Comparison of ENCODE assay signal across 7 cellular contexts in the genomic region with DNA sequence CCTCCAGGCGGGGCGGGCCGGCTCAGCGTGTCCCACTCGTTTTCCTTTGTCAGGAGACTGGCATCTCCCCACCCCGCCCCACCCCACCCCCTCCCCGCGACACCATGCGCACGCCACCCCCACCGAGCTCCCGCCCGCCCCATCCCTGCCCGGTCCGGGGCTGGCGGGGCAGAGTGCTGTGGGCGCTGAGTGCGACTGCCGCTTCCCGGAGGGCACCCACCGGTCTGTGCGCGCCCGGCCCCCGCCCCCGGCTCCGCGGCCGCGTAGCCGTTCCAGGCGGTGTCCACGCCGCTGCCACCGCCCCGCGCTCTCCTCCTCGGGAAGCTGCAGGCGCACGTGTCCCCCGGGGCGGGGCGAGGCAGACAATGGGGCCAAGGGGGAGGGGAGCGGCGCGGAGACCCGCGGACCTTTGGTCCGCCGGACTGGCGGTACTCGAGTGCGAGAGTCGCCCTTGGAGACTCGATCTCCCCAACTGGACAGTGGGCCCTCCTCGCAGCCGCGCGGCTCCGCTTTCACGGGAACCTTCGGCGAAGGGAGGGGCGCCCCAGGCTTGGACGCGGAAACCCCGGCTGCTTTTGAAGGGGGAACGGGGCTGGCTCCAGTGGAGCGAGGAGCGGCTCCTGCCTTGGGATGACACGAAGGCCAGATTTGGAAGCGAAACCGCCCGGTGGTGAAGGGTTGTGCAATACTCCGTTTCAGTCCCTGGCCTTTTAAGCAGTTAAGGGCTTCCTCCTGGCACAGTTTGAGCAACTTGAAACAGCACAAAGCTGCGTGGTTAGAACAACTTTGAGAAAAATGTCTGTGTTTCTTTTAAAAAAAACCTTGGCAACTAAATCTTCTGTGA. TPM values are rescaled to one million over a fixed set of nuclear protein-coding genes. Genes with fewer than 3 reads are reported as not detected.
DNase-seq lines count a peak whose midpoint lies in the region; ATAC-seq and TF ChIP-seq lines count a peak whose summit lies in the region.

No MANE protein-coding gene starts in this region.

- TF ChIP-seq POLR2A in GM18505 (IDR thresholded peaks at IDR 0.05; ENCODE audit: borderline replicate concordance, extremely low read depth, insufficient read depth, insufficient read length) = peak; percentile 73

- DNase-seq in NCI-H1694 (lab: John Stamatoyannopoulos, UW) (peak; percentile 63), T-helper 17 cell (peak; percentile 39 to 65 (median 62)), astrocyte of the spinal cord (ENCODE audit: low read depth, low spot score) (peak; percentile 94), iPS DF 19.7 (ENCODE audit: low read depth, low spot score) (peak; percentile 33), sciatic nerve (ENCODE audit: low spot score) (peak; percentile 91)

- no peak for TF ChIP-seq CTCF in astrocyte of the spinal cord (IDR thresholded peaks at IDR 0.05; ENCODE audit: low read depth, low read length)

- H3K4me3 ChIP-seq in astrocyte of the spinal cord (ENCODE audit: low read depth, low read length) = peak overlapping the region; percentile 56

- no peaks in the 10 kb centered on the region for H3K27me3 Mint-ChIP-seq in T-helper 17 cell

- H3K27ac Mint-ChIP-seq in T-helper 17 cell = peak overlapping the region; percentile 97

- H3K4me1 Mint-ChIP-seq in T-helper 17 cell = peaks cover 37% of the 10 kb centered on the region

- peak overlapping the region; percentile 100 for H3K4me3 Mint-ChIP-seq in T-helper 17 cell

- intact Hi-C loops in sciatic nerve (cut with DNase I) = loop anchor here (5.0 kb wide), 1 partner anchor 34 kb away; no protein-coding TSS in a partner anchor

- ATAC-seq in GM18505 (IDR thresholded peaks at IDR 0.05; ENCODE audit: unreplicated experiment) (peak; percentile 49), HG02938 (IDR thresholded peaks at IDR 0.05; ENCODE audit: unreplicated experiment) (peak; percentile 53), T-helper 17 cell (peak; percentile 32), sciatic nerve (peak; percentile 80)

- in situ Hi-C loops in astrocyte of the spinal cord (cut with HindIII; ENCODE audit: low sequenced_read_pairs) = no loop called here

- H3K9me3 ChIP-seq in T-helper 17 cell (ENCODE audit: control insufficient read depth, low read length, poor library complexity, severe bottlenecking) = no peaks in the 10 kb centered on the region

- peaks cover 22% of the 10 kb centered on the region for H3K36me3 Mint-ChIP-seq in T-helper 17 cell (ENCODE audit: low read depth)

RNA-seq across cellular contexts. Expression of a gene that starts 1.1 kb away (rescaled TPM):
- total RNA-seq in T-helper 17 cell (10 to 100 TPM; 70.9 to 79.1 TPM), sciatic nerve (96.3 TPM)

RNA-seq across cellular contexts. Expression of a gene that starts 50.1 kb away (rescaled TPM):
- total RNA-seq in T-helper 17 cell = 10 to 100 TPM; 35.8 to 36.7 TPM
- total RNA-seq in sciatic nerve = 92.9 TPM

Comparison
In these comparisons a context has a peak if more than half of its experiments do, and no peak if none do; other contexts are left out.
1. Peak in every context shown above with its lines: DNase-seq, ATAC-seq and H3K4me3 ChIP-seq.
2. DNase-seq: peak in every context shown above with its lines; median percentile 94 in astrocyte of the spinal cord; 91 in sciatic nerve; 63 in NCI-H1694; 62 in T-helper 17 cell; 33 in iPS DF 19.7.